Comparison of ENCODE assay signal across 14 cellular contexts in genomic region chr7:105298004-105298403, GRCh38.
DNase-seq lines count a peak whose midpoint lies in the region; ATAC-seq, FAIRE-seq and TF ChIP-seq lines count a peak whose summit lies in the region.
"Had no signal": no experiment of that assay in that cellular context is flagged by ENCODE, and none has a peak within 500 bp of the region (broad histone marks: within the 10 kb centered on the region; RNA-seq: fewer than 3 reads in every experiment).

No MANE protein-coding gene starts in this region.

- H3K4me3 Mint-ChIP-seq in activated naive CD8-positive, alpha-beta T cell, result peak overlapping the region; percentile 27
- H3K4me3 Mint-ChIP-seq in mesothelial cell of epicardium, result no peak overlapping the region

- H3K27me3 Mint-ChIP-seq in activated naive CD8-positive, alpha-beta T cell, result no peaks in the 10 kb centered on the region
- H3K27me3 Mint-ChIP-seq in mesothelial cell of epicardium (ENCODE audit: low read depth), result no peaks in the 10 kb centered on the region

- no peak for FAIRE-seq in small intestine (lab: Jason Lieb, UNC)
- FAIRE-seq: G401.6, TTC549, urothelium cell line had no signal

- H3K27ac Mint-ChIP-seq in activated naive CD8-positive, alpha-beta T cell, result peak overlapping the region; percentile 79
- no peak overlapping the region for H3K27ac Mint-ChIP-seq in mesothelial cell of epicardium

- H3K9me3 ChIP-seq in small intestine (ENCODE audit: control insufficient read depth, low read depth), result no peaks in the 10 kb centered on the region
- H3K9me3 ChIP-seq: body of pancreas had no signal

- ATAC-seq in GM18520 (IDR thresholded peaks at IDR 0.05; ENCODE audit: unreplicated experiment) (peak; percentile 30), GM21367 (IDR thresholded peaks at IDR 0.05; ENCODE audit: unreplicated experiment) (peak; percentile 32), HG03103 (IDR thresholded peaks at IDR 0.05; ENCODE audit: low read depth, unreplicated experiment) (peak; percentile 32)
- ATAC-seq: body of pancreas, foreskin keratinocyte had no signal

- no peak overlapping the region for H3K27ac ChIP-seq in small intestine (ENCODE audit: low read depth in 1 of 2, low read length in 1 of 2)
- H3K27ac ChIP-seq: body of pancreas, foreskin keratinocyte had no signal

- WGBS in small intestine, 3 donors, result 76 to 98% (median 91%) methylated on average over 2 of the region's 2 CpGs

- no peak for TF ChIP-seq CTCF in mesothelial cell of epicardium (IDR thresholded peaks at IDR 0.05; ENCODE audit: unreplicated experiment)

- DNase-seq in amniotic stem cell (lab: John Stamatoyannopoulos, UW) (no peak), GOT3 (lab: John Stamatoyannopoulos, UW) (no peak), small intestine (no peak), mesothelial cell of epicardium (ENCODE audit: low spot score in 2 of 2, unreplicated experiment in 2 of 2) (no peak)
- DNase-seq: body of pancreas, foreskin keratinocyte, NCI-H524 had no signal

- H3K36me3 ChIP-seq in small intestine (ENCODE audit: control insufficient read depth in 2 of 2, insufficient read depth in 2 of 2, low read length in 2 of 2), result no peaks in the 10 kb centered on the region

- no peaks in the 10 kb centered on the region for H3K4me1 ChIP-seq in small intestine (ENCODE audit: control insufficient read depth in 2 of 2, insufficient read depth in 1 of 2, low read depth in 1 of 2, low read length in 1 of 2)
- H3K4me1 ChIP-seq: body of pancreas, foreskin keratinocyte had no signal

- peaks cover 46% of the 10 kb centered on the region for H3K4me1 Mint-ChIP-seq in activated naive CD8-positive, alpha-beta T cell (ENCODE audit: low read depth)
- H3K4me1 Mint-ChIP-seq in mesothelial cell of epicardium, result no peaks in the 10 kb centered on the region

- no peaks in the 10 kb centered on the region for H3K9me3 Mint-ChIP-seq in activated naive CD8-positive, alpha-beta T cell (ENCODE audit: low read depth)
- H3K9me3 Mint-ChIP-seq in mesothelial cell of epicardium, result peaks cover 6% of the 10 kb centered on the region

- H3K4me3 ChIP-seq in small intestine (ENCODE audit: low read depth in 1 of 2, low read length in 2 of 2), result no peak overlapping the region
- H3K4me3 ChIP-seq: body of pancreas had no signal

- peaks cover 8% of the 10 kb centered on the region for H3K36me3 Mint-ChIP-seq in activated naive CD8-positive, alpha-beta T cell
- H3K36me3 Mint-ChIP-seq in mesothelial cell of epicardium, result peaks cover 3% of the 10 kb centered on the region

- no peaks in the 10 kb centered on the region for H3K27me3 ChIP-seq in small intestine (ENCODE audit: control insufficient read depth in 2 of 2, insufficient read depth in 2 of 2, low read length in 2 of 2)
- H3K27me3 ChIP-seq: body of pancreas, foreskin keratinocyte had no signal
